Comparison of ENCODE assay signal across 17 cellular contexts in the genomic region with DNA sequence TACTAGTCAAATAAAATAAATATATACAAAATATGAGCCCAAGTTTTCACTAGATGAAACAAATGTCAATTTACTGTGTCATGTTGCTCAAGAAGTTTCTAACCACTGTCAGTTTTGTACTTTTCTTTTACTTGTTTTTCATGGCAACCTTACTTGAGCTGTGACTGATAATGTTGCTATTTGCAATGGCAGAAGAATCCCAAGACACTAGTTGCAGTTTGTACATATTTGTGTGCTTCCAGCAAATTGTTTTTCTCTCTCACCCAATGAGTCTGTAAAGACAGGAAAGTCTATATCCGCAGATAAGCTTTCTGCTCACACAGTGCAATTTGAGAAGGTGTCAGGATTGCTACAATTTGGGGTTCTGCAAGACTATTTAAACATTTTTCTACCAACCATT.
DNase-seq lines count a peak whose midpoint lies in the region; ATAC-seq, FAIRE-seq and TF ChIP-seq lines count a peak whose summit lies in the region.
"Had no signal": no experiment of that assay in that cellular context is flagged by ENCODE, and none has a peak within 500 bp of the region (broad histone marks: within the 10 kb centered on the region; RNA-seq: fewer than 3 reads in every experiment).

No MANE protein-coding gene starts in this region.

- H3K27me3 ChIP-seq in astrocyte (ENCODE audit: insufficient read depth, low read length): no peaks in the 10 kb centered on the region
- 0 out of 2 replicates have a peak, but pooled peaks cover 2% of the 10 kb centered on the region for H3K27me3 ChIP-seq in Karpas-422 (ENCODE audit: low read length)
- H3K27me3 ChIP-seq: BLaER1 treated with 17β-estradiol and CSF1 and Interleukin-3, amounts not matched to agents 10 nM and 100 nM had no signal

- H3K36me3 ChIP-seq in astrocyte (ENCODE audit: insufficient read depth, low read length) (no peaks in the 10 kb centered on the region), Karpas-422 (ENCODE audit: insufficient read depth, low read length) (no peaks in the 10 kb centered on the region)
- H3K36me3 ChIP-seq: BLaER1 treated with 17β-estradiol and CSF1 and Interleukin-3, amounts not matched to agents 10 nM and 100 nM had no signal

- no peak for FAIRE-seq in astrocyte (lab: Jason Lieb, UNC)
- FAIRE-seq: HepG2, HTR-8/SVneo had no signal

- no peak overlapping the region for H3K4me2 ChIP-seq in astrocyte (ENCODE audit: low read length)
- H3K4me2 ChIP-seq in Karpas-422 (ENCODE audit: low read depth, low read length, poor library complexity, severe bottlenecking): no peak overlapping the region
- H3K4me2 ChIP-seq: BLaER1 treated with 17β-estradiol and CSF1 and Interleukin-3, amounts not matched to agents 10 nM and 100 nM had no signal

- H3K4me3 ChIP-seq in astrocyte (ENCODE audit: insufficient read depth, low read depth, low read length) (no peak overlapping the region), Karpas-422 (ENCODE audit: low read length) (no peak overlapping the region)
- H3K4me3 ChIP-seq: BLaER1 treated with 17β-estradiol and CSF1 and Interleukin-3, amounts not matched to agents 10 nM and 100 nM had no signal

- DNase-seq in AG08396 (ENCODE audit: low spot score) (peak; percentile 4), astrocyte (ENCODE audit: low read depth) (peak; percentile 5), dedifferentiated amniotic fluid mesenchymal stem cell (ENCODE audit: extremely low spot score) (peak; percentile 21), non-pigmented ciliary epithelial cell (ENCODE audit: low read depth) (peak; percentile 22), Karpas-422 (no peak), activated gamma-delta T cell (lab: John Stamatoyannopoulos, UW) (no peak)
- DNase-seq: CD4-positive, CD25-positive, alpha-beta regulatory T cell; DMS53; GF-D8; GOT3; H9 had no signal

- H3K36me3 Mint-ChIP-seq in astrocyte (ENCODE audit: low read depth, unreplicated experiment): no peaks in the 10 kb centered on the region
- H3K36me3 Mint-ChIP-seq: CD4-positive, CD25-positive, alpha-beta regulatory T cell had no signal

- peaks cover 8% of the 10 kb centered on the region for H3K4me1 ChIP-seq in astrocyte (ENCODE audit: insufficient read depth, low read length)
- no peaks in the 10 kb centered on the region for H3K4me1 ChIP-seq in Karpas-422 (ENCODE audit: low read length)
- H3K4me1 ChIP-seq: BLaER1 treated with 17β-estradiol and CSF1 and Interleukin-3, amounts not matched to agents 10 nM and 100 nM had no signal

- no peaks in the 10 kb centered on the region for H3K27me3 Mint-ChIP-seq in astrocyte (ENCODE audit: low read depth, unreplicated experiment)
- H3K27me3 Mint-ChIP-seq: CD4-positive, CD25-positive, alpha-beta regulatory T cell had no signal

- no peak overlapping the region for H3K4me3 Mint-ChIP-seq in astrocyte (ENCODE audit: unreplicated experiment)
- H3K4me3 Mint-ChIP-seq: CD4-positive, CD25-positive, alpha-beta regulatory T cell; H9 had no signal

- ATAC-seq in HG02970 (IDR thresholded peaks at IDR 0.05; ENCODE audit: low FRiP score, unreplicated experiment) (no peak), HG02870 (IDR thresholded peaks at IDR 0.05; ENCODE audit: unreplicated experiment) (no peak)
- ATAC-seq: HepG2 had no signal

- no peak overlapping the region for H3K27ac Mint-ChIP-seq in astrocyte (ENCODE audit: unreplicated experiment)
- H3K27ac Mint-ChIP-seq: CD4-positive, CD25-positive, alpha-beta regulatory T cell; H9 had no signal

- H4K20me1 ChIP-seq in astrocyte (ENCODE audit: insufficient read depth, low read length): no peaks in the 10 kb centered on the region
- no peaks in the 10 kb centered on the region for H4K20me1 ChIP-seq in Karpas-422 (ENCODE audit: insufficient read depth, low read depth, low read length)
- H4K20me1 ChIP-seq: BLaER1 treated with 17β-estradiol and CSF1 and Interleukin-3, amounts not matched to agents 10 nM and 100 nM had no signal

- no peaks in the 10 kb centered on the region for H3K9me3 Mint-ChIP-seq in astrocyte (ENCODE audit: unreplicated experiment)

- no peaks in the 10 kb centered on the region for H3K9me2 ChIP-seq in Karpas-422 (replicated peaks; ENCODE audit: insufficient read depth, low read length)

- H2AFZ ChIP-seq in astrocyte (ENCODE audit: low read depth, low read length): no peak overlapping the region
- no peak overlapping the region for H2AFZ ChIP-seq in Karpas-422 (ENCODE audit: low read length)

- no peaks in the 10 kb centered on the region for H3K9me3 ChIP-seq in astrocyte (ENCODE audit: insufficient read depth, low read depth, low read length)
- H3K9me3 ChIP-seq in Karpas-422 (ENCODE audit: low read length): no peaks in the 10 kb centered on the region

- no peak for TF ChIP-seq CTCF in astrocyte (IDR thresholded peaks at IDR 0.05; ENCODE audit: insufficient read depth, low read depth, low read length)

- H3K9ac ChIP-seq in astrocyte (ENCODE audit: low read length) (no peak overlapping the region), Karpas-422 (ENCODE audit: low read length) (no peak overlapping the region)
- H3K9ac ChIP-seq: BLaER1 treated with 17β-estradiol and CSF1 and Interleukin-3, amounts not matched to agents 10 nM and 100 nM had no signal

- H3K27ac ChIP-seq in astrocyte (ENCODE audit: low read depth, low read length) (no peak overlapping the region), Karpas-422 (ENCODE audit: low read length) (no peak overlapping the region)
- H3K27ac ChIP-seq: 22Rv1; BLaER1 treated with 17β-estradiol and CSF1 and Interleukin-3, amounts not matched to agents 10 nM and 100 nM had no signal

- peaks cover 16% of the 10 kb centered on the region for H3K4me1 Mint-ChIP-seq in astrocyte (ENCODE audit: low read depth, unreplicated experiment)
- H3K4me1 Mint-ChIP-seq: CD4-positive, CD25-positive, alpha-beta regulatory T cell had no signal

- H3K79me2 ChIP-seq in astrocyte (ENCODE audit: insufficient read depth, low read length) (no peaks in the 10 kb centered on the region), Karpas-422 (ENCODE audit: low read length) (no peaks in the 10 kb centered on the region)

Comparison
In these comparisons a context has a peak if more than half of its experiments do, and no peak if none do; other contexts are left out.
1. DNase-seq: peak in AG08396 (single experiment), astrocyte (single experiment), dedifferentiated amniotic fluid mesenchymal stem cell (single experiment) and non-pigmented ciliary epithelial cell (single experiment); none in Karpas-422 (single experiment) and activated gamma-delta T cell (single experiment).